In the genomic region with DNA sequence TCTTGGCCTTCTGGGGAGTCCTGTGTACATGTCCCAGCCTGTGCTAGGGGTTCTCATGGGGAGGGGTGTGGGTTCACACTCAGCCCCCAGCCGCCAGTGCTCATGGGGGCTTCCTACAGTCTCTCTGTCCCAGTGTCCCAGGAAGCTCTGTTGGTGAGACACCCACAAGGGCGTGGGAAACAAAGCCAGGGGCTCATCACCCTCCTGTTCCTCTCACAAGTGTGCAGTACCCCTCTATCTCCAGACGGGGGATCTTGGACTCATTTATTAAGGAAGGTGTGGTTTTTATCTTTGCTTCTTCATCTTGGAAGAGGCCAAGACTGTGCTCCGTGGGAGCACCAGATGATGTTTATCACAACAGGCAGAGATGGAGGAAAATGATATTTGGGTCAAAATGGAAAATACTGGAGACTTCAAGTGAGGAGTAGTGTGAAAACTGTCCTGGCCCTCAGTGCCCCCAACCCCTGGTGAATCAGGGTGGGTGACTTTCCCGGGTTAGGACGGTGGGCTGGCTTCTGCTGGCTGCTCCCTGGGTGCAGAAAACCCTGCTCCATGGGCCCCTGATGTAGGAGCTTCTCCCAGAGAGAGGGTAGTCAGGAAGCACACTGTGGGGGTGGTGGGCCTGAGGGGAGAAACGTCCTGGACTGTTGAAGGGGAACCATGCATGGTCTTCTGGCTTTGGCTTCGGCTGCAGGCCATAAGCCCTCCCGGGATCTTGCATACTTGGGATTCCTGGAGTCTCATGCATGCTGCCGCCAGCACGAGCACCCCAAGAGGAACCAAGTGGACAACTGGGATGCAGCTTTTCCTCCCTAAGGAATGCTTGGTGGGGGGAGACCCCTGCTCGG, we compare ENCODE assay signal across 10 cellular contexts. TPM values are rescaled to one million over a fixed set of nuclear protein-coding genes. Genes with fewer than 3 reads are reported as not detected.
DNase-seq lines count a peak whose midpoint lies in the region; ATAC-seq, FAIRE-seq and TF ChIP-seq lines count a peak whose summit lies in the region.
"Had no signal": no experiment of that assay in that cellular context is flagged by ENCODE, and none has a peak within 500 bp of the region (broad histone marks: within the 10 kb centered on the region; RNA-seq: fewer than 3 reads in every experiment).

No MANE protein-coding gene starts in this region.

- no peak overlapping the region for H3K4me3 ChIP-seq in brain microvascular endothelial cell (ENCODE audit: low read depth, low read length)
- H3K4me3 ChIP-seq: BLaER1 had no signal

- no peak for FAIRE-seq in frontal cortex (lab: Jason Lieb, UNC)

- peak overlapping the region; percentile 80 for H3K27ac Mint-ChIP-seq in osteocyte (ENCODE audit: unreplicated experiment)
- H3K27ac Mint-ChIP-seq: activated naive CD4-positive, alpha-beta T cell treated with anti-CD3 and anti-CD28 coated beads, Interleukin-2, amount 50 U/mL, for 72 hours had no signal

- in situ Hi-C loops in brain microvascular endothelial cell (cut with HindIII; ENCODE audit: low pct_ligation_motif_present, low sequenced_read_pairs): no loop called here

- no peaks in the 10 kb centered on the region for H3K27me3 Mint-ChIP-seq in osteocyte (ENCODE audit: unreplicated experiment)

- H3K9me3 Mint-ChIP-seq in osteocyte (ENCODE audit: unreplicated experiment): no peaks in the 10 kb centered on the region
- H3K9me3 Mint-ChIP-seq: activated naive CD4-positive, alpha-beta T cell treated with anti-CD3 and anti-CD28 coated beads, Interleukin-2, amount 50 U/mL, for 72 hours had no signal

- H3K36me3 ChIP-seq in brain microvascular endothelial cell (replicated peaks): no peaks in the 10 kb centered on the region
- H3K36me3 ChIP-seq: BLaER1 had no signal

- no peak overlapping the region for H3K4me3 Mint-ChIP-seq in osteocyte (ENCODE audit: unreplicated experiment)

- H3K4me1 Mint-ChIP-seq in osteocyte (ENCODE audit: unreplicated experiment): peaks cover 44% of the 10 kb centered on the region

- H3K27me3 ChIP-seq in brain microvascular endothelial cell (replicated peaks): no peaks in the 10 kb centered on the region
- H3K27me3 ChIP-seq: BLaER1 had no signal

- no peak for ATAC-seq in GM21723 (IDR thresholded peaks at IDR 0.05; ENCODE audit: unreplicated experiment)

- TF ChIP-seq CTCF in brain microvascular endothelial cell (IDR thresholded peaks at IDR 0.05; ENCODE audit: low read depth, low read length, missing control alignments) (peak; percentile 60), osteocyte (IDR thresholded peaks at IDR 0.05) (peak; percentile 61)

- DNase-seq in NCI-H1092 treated with DMSO at 0.1 percent for 48 hours (lab: John Stamatoyannopoulos, UW) (peak; percentile 27), NCI-H1092 (lab: John Stamatoyannopoulos, UW) (no peak), LHCN-M2 (ENCODE audit: low read depth) (peak; percentile 78), brain microvascular endothelial cell (peak; percentile 24), osteocyte (ENCODE audit: extremely low spot score, unreplicated experiment) (no peak), frontal cortex (ENCODE audit: low spot score in 2 of 2) (no peak), putamen (ENCODE audit: low spot score) (no peak)

- H3K36me3 Mint-ChIP-seq in osteocyte (ENCODE audit: unreplicated experiment): peaks cover 8% of the 10 kb centered on the region
- H3K36me3 Mint-ChIP-seq: activated naive CD4-positive, alpha-beta T cell treated with anti-CD3 and anti-CD28 coated beads, Interleukin-2, amount 50 U/mL, for 72 hours had no signal

- H3K27ac ChIP-seq in brain microvascular endothelial cell: no peak overlapping the region
- H3K27ac ChIP-seq: BLaER1 had no signal

RNA-seq across cellular contexts. Expression of a gene that starts 15.3 kb away (rescaled TPM):
- 62.6 and 65.9 TPM in 2 replicates for total RNA-seq in LHCN-M2 (2014; rRNA removed)
- 47.1 TPM for polyA plus RNA-seq in LHCN-M2 (2012)
- total RNA-seq in osteocyte: 31.8 and 38.1 TPM in 2 replicates
- 0.41 TPM for total RNA-seq in frontal cortex
- total RNA-seq: activated naive CD4-positive, alpha-beta T cell treated with anti-CD3 and anti-CD28 coated beads, Interleukin-2, amount 50 U/mL, for 72 hours had no signal

RNA-seq across cellular contexts. Expression of a gene that starts 37.3 kb away (rescaled TPM):
- not detected in 2 replicates for total RNA-seq in LHCN-M2 (2014; rRNA removed)
- polyA plus RNA-seq in LHCN-M2 (2012): not detected
- total RNA-seq in osteocyte: not detected in 2 replicates
- total RNA-seq in frontal cortex: not detected
- total RNA-seq: activated naive CD4-positive, alpha-beta T cell treated with anti-CD3 and anti-CD28 coated beads, Interleukin-2, amount 50 U/mL, for 72 hours had no signal

Comparison
In these comparisons a context has a peak if more than half of its experiments do, and no peak if none do; other contexts are left out.
1. DNase-seq: peak in NCI-H1092 treated with DMSO at 0.1 percent for 48 hours (single experiment), LHCN-M2 (single experiment) and brain microvascular endothelial cell (single experiment); none in NCI-H1092 (single experiment), osteocyte (single experiment), frontal cortex (0 of 2) and putamen (single experiment).
2. RNA of a gene that starts 15.3 kb away (total RNA-seq): 62.6 to 65.9 TPM in LHCN-M2 and 31.8 to 38.1 TPM in osteocyte; 0.41 TPM in frontal cortex (single experiment); every median in the first group is over 10 times any median in the second.